Comparison of ENCODE assay signal across 18 cellular contexts in genomic region chr22:22185217-22185616, GRCh38. TPM values are rescaled to one million over a fixed set of nuclear protein-coding genes. Genes with fewer than 3 reads are reported as not detected.
DNase-seq lines count a peak whose midpoint lies in the region; ATAC-seq and TF ChIP-seq lines count a peak whose summit lies in the region.
"Had no signal": no experiment of that assay in that cellular context is flagged by ENCODE, and none has a peak within 500 bp of the region (broad histone marks: within the 10 kb centered on the region; RNA-seq: fewer than 3 reads in every experiment).

No MANE protein-coding gene starts in this region.

- WGBS in esophagus muscularis mucosa, result 58% methylated on average over 3 of the region's 3 CpGs

- DNase-seq in activated naive CD4-positive, alpha-beta T cell treated with anti-CD3 and anti-CD28 coated beads, Interleukin-2, amount 50 U/mL, for 16 hours, result no peak
- DNase-seq in esophagus muscularis mucosa (ENCODE audit: extremely low spot score) (peak; percentile 45), NCI-H146 treated with DMSO at 0.1 percent for 48 hours (lab: John Stamatoyannopoulos, UW; ENCODE audit: unreplicated experiment) (no peak)
- DNase-seq: AML-193; Caco-2; Calu3; CD4-positive, alpha-beta T cell; CD8-positive, alpha-beta T cell; DMS79 treated with DMSO at 0.1 percent for 48 hours; GF-D8 had no signal

- no peaks in the 10 kb centered on the region for H3K4me1 Mint-ChIP-seq in activated naive CD4-positive, alpha-beta T cell treated with anti-CD3 and anti-CD28 coated beads, Interleukin-2, amount 50 U/mL, for 24 hours

- H3K9me3 Mint-ChIP-seq in activated naive CD4-positive, alpha-beta T cell treated with anti-CD3 and anti-CD28 coated beads, Interleukin-2, amount 50 U/mL, for 24 hours, result no peaks in the 10 kb centered on the region
- H3K9me3 Mint-ChIP-seq: CD4-positive, alpha-beta T cell; CD8-positive, alpha-beta T cell had no signal

- no peak for ATAC-seq in HG03460 (IDR thresholded peaks at IDR 0.05; ENCODE audit: unreplicated experiment)
- ATAC-seq: A549; CD8-positive, alpha-beta T cell had no signal

- peaks cover 21% of the 10 kb centered on the region for H3K27me3 Mint-ChIP-seq in activated naive CD4-positive, alpha-beta T cell treated with anti-CD3 and anti-CD28 coated beads, Interleukin-2, amount 50 U/mL, for 24 hours
- H3K27me3 Mint-ChIP-seq: B cell had no signal

- H3K27ac Mint-ChIP-seq in activated naive CD4-positive, alpha-beta T cell treated with anti-CD3 and anti-CD28 coated beads, Interleukin-2, amount 50 U/mL, for 24 hours, result peak overlapping the region; percentile 4
- H3K27ac Mint-ChIP-seq: B cell; CD4-positive, alpha-beta T cell; CD8-positive, alpha-beta T cell had no signal

- no peaks in the 10 kb centered on the region for H3K4me1 ChIP-seq in esophagus muscularis mucosa
- H3K4me1 ChIP-seq: BLaER1 treated with 17β-estradiol and CSF1 and Interleukin-3, amounts not matched to agents 10 nM and 100 nM had no signal

- H3K27me3 ChIP-seq in esophagus muscularis mucosa, result peaks cover 0 to 51% (median 2%) of the 10 kb centered on the region in 4 donors
- H3K27me3 ChIP-seq: BLaER1 treated with 17β-estradiol and CSF1 and Interleukin-3, amounts not matched to agents 10 nM and 100 nM had no signal

- no peaks in the 10 kb centered on the region for H3K36me3 ChIP-seq in esophagus muscularis mucosa
- H3K36me3 ChIP-seq: BLaER1 treated with 17β-estradiol and CSF1 and Interleukin-3, amounts not matched to agents 10 nM and 100 nM had no signal

- no peak for TF ChIP-seq CTCF in esophagus muscularis mucosa (IDR thresholded peaks at IDR 0.05)

- no peaks in the 10 kb centered on the region for H3K36me3 Mint-ChIP-seq in activated naive CD4-positive, alpha-beta T cell treated with anti-CD3 and anti-CD28 coated beads, Interleukin-2, amount 50 U/mL, for 24 hours
- H3K36me3 Mint-ChIP-seq: CD8-positive, alpha-beta T cell had no signal

- no peak for TF ChIP-seq EP300 in esophagus muscularis mucosa (IDR thresholded peaks at IDR 0.05)

- intact Hi-C loops in esophagus muscularis mucosa (cut with DNase I), result no loop called here

- no peak for TF ChIP-seq POLR2A in esophagus muscularis mucosa (IDR thresholded peaks at IDR 0.05; ENCODE audit: low read depth)

- no peak overlapping the region for H3K4me3 Mint-ChIP-seq in activated naive CD4-positive, alpha-beta T cell treated with anti-CD3 and anti-CD28 coated beads, Interleukin-2, amount 50 U/mL, for 24 hours
- H3K4me3 Mint-ChIP-seq: B cell; CD4-positive, alpha-beta T cell; CD8-positive, alpha-beta T cell had no signal

- H3K4me3 ChIP-seq in esophagus muscularis mucosa, result no peak overlapping the region
- H3K4me3 ChIP-seq: A549; BLaER1 treated with 17β-estradiol and CSF1 and Interleukin-3, amounts not matched to agents 10 nM and 100 nM had no signal

- no peaks in the 10 kb centered on the region for H3K9me3 ChIP-seq in esophagus muscularis mucosa
- H3K9me3 ChIP-seq: A549, Caco-2 had no signal

- no peak overlapping the region for H3K27ac ChIP-seq in esophagus muscularis mucosa (replicated peaks in 1 of 4)
- H3K27ac ChIP-seq: 22Rv1; A549; BLaER1 treated with 17β-estradiol and CSF1 and Interleukin-3, amounts not matched to agents 10 nM and 100 nM; C4-2B had no signal

RNA-seq across cellular contexts. Expression of gene VPREB1, which starts 59.4 kb away (rescaled TPM):
- total RNA-seq in esophagus muscularis mucosa, result not detected
- total RNA-seq: A172; B cell; Caco-2; Calu3; CD4-positive, alpha-beta T cell; CD8-positive, alpha-beta T cell had no signal
